In the genomic region with DNA sequence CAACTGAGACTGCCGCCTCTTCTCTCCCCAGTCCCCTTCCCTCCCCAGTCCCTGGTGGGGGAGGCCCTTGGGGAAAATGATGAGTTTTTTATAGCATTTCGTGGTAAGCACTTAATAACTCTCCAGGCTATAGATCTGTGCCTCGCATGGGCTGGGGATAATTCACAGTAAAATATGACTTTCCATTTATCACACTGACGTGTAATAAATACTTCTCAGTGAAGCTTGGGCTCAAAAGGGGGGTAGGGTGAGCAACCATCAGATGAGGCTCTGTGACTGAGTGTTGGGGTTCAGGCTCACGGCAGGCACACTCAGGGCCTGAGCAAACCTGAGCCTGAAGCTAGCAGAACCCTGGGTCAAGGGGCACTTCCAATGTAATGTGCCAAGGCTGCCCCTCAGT, we compare ENCODE assay signal across 17 cellular contexts.
"Had no signal": no experiment of that assay in that cellular context is flagged by ENCODE, and none has a peak within 500 bp of the region (broad histone marks: within the 10 kb centered on the region; RNA-seq: fewer than 3 reads in every experiment).

No MANE protein-coding gene starts in this region.

- H3K4me1 Mint-ChIP-seq: central memory CD8-positive, alpha-beta T cell; endodermal cell had no signal

- H3K27ac Mint-ChIP-seq: activated CD4-positive, alpha-beta T cell treated with anti-CD3 and anti-CD28 coated beads, Interleukin-2, amount 10 ng/mL, durations not matched to agents 7 days and 5 days; activated T-helper 1 cell treated with anti-CD3 and anti-CD28 coated beads, Interleukin-12 subunit alpha, Interleukin-12 subunit beta, Interleukin-2, Interleukin-4 antibody, amounts not matched to agents 30 ng/mL and 10 ng/mL and 1 ng/mL, durations not matched to agents 14 hours and 24 hours and 36 hours; endodermal cell; naive thymus-derived CD4-positive, alpha-beta T cell; T-helper 1 cell treated with Interleukin-12 subunit alpha and Interleukin-12 subunit beta and Interleukin-4 antibody, amounts not matched to agents 30 μg/mL and 1 μg/mL, for 36 hours had no signal

- H3K27ac ChIP-seq: brain microvascular endothelial cell, colonic mucosa, epithelial cell of prostate, ovary, SJSA1, thoracic aorta, upper lobe of left lung had no signal

- H3K4me3 Mint-ChIP-seq: activated CD4-positive, alpha-beta T cell treated with anti-CD3 and anti-CD28 coated beads, Interleukin-2, amount 10 ng/mL, durations not matched to agents 7 days and 5 days; activated T-helper 1 cell treated with anti-CD3 and anti-CD28 coated beads, Interleukin-12 subunit alpha, Interleukin-12 subunit beta, Interleukin-2, Interleukin-4 antibody, amounts not matched to agents 30 ng/mL and 10 ng/mL and 1 ng/mL, durations not matched to agents 14 hours and 24 hours and 36 hours; central memory CD8-positive, alpha-beta T cell; endodermal cell; naive thymus-derived CD4-positive, alpha-beta T cell; T-helper 1 cell treated with Interleukin-12 subunit alpha and Interleukin-12 subunit beta and Interleukin-4 antibody, amounts not matched to agents 30 μg/mL and 1 μg/mL, for 36 hours had no signal

- H3K9me3 Mint-ChIP-seq: activated CD4-positive, alpha-beta T cell treated with anti-CD3 and anti-CD28 coated beads, Interleukin-2, amount 10 ng/mL, durations not matched to agents 7 days and 5 days; activated T-helper 1 cell treated with anti-CD3 and anti-CD28 coated beads, Interleukin-12 subunit alpha, Interleukin-12 subunit beta, Interleukin-2, Interleukin-4 antibody, amounts not matched to agents 30 ng/mL and 10 ng/mL and 1 ng/mL, durations not matched to agents 14 hours and 24 hours and 36 hours; central memory CD8-positive, alpha-beta T cell; naive thymus-derived CD4-positive, alpha-beta T cell; T-helper 1 cell treated with Interleukin-12 subunit alpha and Interleukin-12 subunit beta and Interleukin-4 antibody, amounts not matched to agents 30 μg/mL and 1 μg/mL, for 36 hours had no signal

- H3K4me1 ChIP-seq: colonic mucosa, SJSA1, upper lobe of left lung had no signal

- DNase-seq: activated CD4-positive, alpha-beta T cell treated with anti-CD3 and anti-CD28 coated beads, Interleukin-2, amount 10 ng/mL, durations not matched to agents 7 days and 5 days; activated naive CD4-positive, alpha-beta T cell; brain microvascular endothelial cell; colonic mucosa; endodermal cell; foreskin fibroblast; mesendoderm; naive thymus-derived CD4-positive, alpha-beta T cell; ovary; upper lobe of left lung had no signal

- H3K9me3 ChIP-seq: colonic mucosa, ovary, SJSA1, thoracic aorta, upper lobe of left lung had no signal

- ATAC-seq: naive thymus-derived CD4-positive, alpha-beta T cell; sciatic nerve had no signal

- H3K27me3 ChIP-seq: brain microvascular endothelial cell, colonic mucosa, ovary, SJSA1, upper lobe of left lung had no signal

- H3K36me3 Mint-ChIP-seq: naive thymus-derived CD4-positive, alpha-beta T cell had no signal

- H3K4me3 ChIP-seq: colonic mucosa, ovary, SJSA1, thoracic aorta, upper lobe of left lung had no signal

- H3K36me3 ChIP-seq: brain microvascular endothelial cell, colonic mucosa, ovary, SJSA1, thoracic aorta, upper lobe of left lung had no signal
